Comparison of ENCODE assay signal across 1 cellular context in the genomic region with DNA sequence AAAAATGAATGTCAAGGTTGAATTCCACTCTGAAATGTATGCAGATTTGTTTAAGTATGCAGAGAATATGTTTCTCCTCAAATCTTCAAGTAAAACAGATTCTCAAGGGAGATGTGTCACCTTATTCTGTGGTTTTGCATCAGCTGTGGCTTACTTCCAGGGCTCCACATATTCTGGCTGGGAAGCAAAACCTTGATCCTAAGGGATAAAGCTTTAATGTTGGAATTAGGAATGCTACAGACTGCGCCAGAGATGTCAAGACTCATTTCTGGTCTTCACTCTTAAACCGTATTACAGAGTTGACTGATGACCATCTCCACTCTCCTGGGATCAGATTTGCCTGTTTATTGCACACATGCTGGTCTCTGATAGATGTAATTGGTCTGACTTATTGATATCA.
TF ChIP-seq lines count a peak whose summit lies in the region.

No MANE protein-coding gene starts in this region.

TF ChIP-seq in SK-N-SH, 30 proteins besides CTCF, POLR2A, EP300 and RAD21 (continued from another document):
- TF ChIP-seq, protein P1, sequence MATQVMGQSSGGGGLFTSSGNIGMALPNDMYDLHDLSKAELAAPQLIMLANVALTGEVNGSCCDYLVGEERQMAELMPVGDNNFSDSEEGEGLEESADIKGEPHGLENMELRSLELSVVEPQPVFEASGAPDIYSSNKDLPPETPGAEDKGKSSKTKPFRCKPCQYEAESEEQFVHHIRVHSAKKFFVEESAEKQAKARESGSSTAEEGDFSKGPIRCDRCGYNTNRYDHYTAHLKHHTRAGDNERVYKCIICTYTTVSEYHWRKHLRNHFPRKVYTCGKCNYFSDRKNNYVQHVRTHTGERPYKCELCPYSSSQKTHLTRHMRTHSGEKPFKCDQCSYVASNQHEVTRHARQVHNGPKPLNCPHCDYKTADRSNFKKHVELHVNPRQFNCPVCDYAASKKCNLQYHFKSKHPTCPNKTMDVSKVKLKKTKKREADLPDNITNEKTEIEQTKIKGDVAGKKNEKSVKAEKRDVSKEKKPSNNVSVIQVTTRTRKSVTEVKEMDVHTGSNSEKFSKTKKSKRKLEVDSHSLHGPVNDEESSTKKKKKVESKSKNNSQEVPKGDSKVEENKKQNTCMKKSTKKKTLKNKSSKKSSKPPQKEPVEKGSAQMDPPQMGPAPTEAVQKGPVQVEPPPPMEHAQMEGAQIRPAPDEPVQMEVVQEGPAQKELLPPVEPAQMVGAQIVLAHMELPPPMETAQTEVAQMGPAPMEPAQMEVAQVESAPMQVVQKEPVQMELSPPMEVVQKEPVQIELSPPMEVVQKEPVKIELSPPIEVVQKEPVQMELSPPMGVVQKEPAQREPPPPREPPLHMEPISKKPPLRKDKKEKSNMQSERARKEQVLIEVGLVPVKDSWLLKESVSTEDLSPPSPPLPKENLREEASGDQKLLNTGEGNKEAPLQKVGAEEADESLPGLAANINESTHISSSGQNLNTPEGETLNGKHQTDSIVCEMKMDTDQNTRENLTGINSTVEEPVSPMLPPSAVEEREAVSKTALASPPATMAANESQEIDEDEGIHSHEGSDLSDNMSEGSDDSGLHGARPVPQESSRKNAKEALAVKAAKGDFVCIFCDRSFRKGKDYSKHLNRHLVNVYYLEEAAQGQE (IDR thresholded peaks at IDR 0.05; ENCODE audit: low read depth, low read length), result peak; percentile 72
- peak; percentile 96 for TF ChIP-seq TCF12 (IDR thresholded peaks at IDR 0.05)
- no peak for TF ChIP-seq GATA2 (CRISPR knock-in tag; IDR thresholded peaks at IDR 0.05)
- no peak for TF ChIP-seq ELF1 (IDR thresholded peaks at IDR 0.05)
- no peak for TF ChIP-seq TAF1 (IDR thresholded peaks at IDR 0.05; ENCODE audit: borderline replicate concordance, low read depth, low read length)
- TF ChIP-seq MEF2A (IDR thresholded peaks at IDR 0.05; ENCODE audit: borderline replicate concordance, low read depth), result peak; percentile 66; the same call in 1 of the 2 replicates
- TF ChIP-seq, protein P2, sequence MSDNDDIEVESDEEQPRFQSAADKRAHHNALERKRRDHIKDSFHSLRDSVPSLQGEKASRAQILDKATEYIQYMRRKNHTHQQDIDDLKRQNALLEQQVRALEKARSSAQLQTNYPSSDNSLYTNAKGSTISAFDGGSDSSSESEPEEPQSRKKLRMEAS (IDR thresholded peaks at IDR 0.05; ENCODE audit: low read depth), result peak; percentile 56; the same call in 1 of the 2 replicates
- no peak for TF ChIP-seq CHD2 (IDR thresholded peaks at IDR 0.05; ENCODE audit: low read length, partially characterized antibody)
- TF ChIP-seq RCOR1 (IDR thresholded peaks at IDR 0.05; ENCODE audit: low read length), result no peak
- TF ChIP-seq MXI1 (IDR thresholded peaks at IDR 0.05; ENCODE audit: low read depth, low read length), result no peak
- TF ChIP-seq POLR2AphosphoS5 (IDR thresholded peaks at IDR 0.05; ENCODE audit: low read depth, low read length), result peak; percentile 86
- peak; percentile 71; the same call in 1 of the 2 replicates for TF ChIP-seq RXRA (IDR thresholded peaks at IDR 0.05; ENCODE audit: borderline replicate concordance, low read depth)
- peak; percentile 92 for TF ChIP-seq JUND (IDR thresholded peaks at IDR 0.05)
- TF ChIP-seq GABPA (IDR thresholded peaks at IDR 0.05; ENCODE audit: low read depth), result no peak
- TF ChIP-seq, protein P3, sequence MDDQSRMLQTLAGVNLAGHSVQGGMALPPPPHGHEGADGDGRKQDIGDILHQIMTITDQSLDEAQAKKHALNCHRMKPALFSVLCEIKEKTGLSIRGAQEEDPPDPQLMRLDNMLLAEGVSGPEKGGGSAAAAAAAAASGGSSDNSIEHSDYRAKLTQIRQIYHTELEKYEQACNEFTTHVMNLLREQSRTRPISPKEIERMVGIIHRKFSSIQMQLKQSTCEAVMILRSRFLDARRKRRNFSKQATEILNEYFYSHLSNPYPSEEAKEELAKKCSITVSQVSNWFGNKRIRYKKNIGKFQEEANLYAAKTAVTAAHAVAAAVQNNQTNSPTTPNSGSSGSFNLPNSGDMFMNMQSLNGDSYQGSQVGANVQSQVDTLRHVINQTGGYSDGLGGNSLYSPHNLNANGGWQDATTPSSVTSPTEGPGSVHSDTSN (IDR thresholded peaks at IDR 0.05), result peak; percentile 99
- peak; percentile 76 for TF ChIP-seq FOSL2 (IDR thresholded peaks at IDR 0.05; ENCODE audit: borderline replicate concordance, low read depth)
- TF ChIP-seq NFIC (IDR thresholded peaks at IDR 0.05; ENCODE audit: borderline replicate concordance), result peak; percentile 98
- no peak for TF ChIP-seq SMC3 (IDR thresholded peaks at IDR 0.05; ENCODE audit: low read depth, low read length)
- TF ChIP-seq, protein P4, sequence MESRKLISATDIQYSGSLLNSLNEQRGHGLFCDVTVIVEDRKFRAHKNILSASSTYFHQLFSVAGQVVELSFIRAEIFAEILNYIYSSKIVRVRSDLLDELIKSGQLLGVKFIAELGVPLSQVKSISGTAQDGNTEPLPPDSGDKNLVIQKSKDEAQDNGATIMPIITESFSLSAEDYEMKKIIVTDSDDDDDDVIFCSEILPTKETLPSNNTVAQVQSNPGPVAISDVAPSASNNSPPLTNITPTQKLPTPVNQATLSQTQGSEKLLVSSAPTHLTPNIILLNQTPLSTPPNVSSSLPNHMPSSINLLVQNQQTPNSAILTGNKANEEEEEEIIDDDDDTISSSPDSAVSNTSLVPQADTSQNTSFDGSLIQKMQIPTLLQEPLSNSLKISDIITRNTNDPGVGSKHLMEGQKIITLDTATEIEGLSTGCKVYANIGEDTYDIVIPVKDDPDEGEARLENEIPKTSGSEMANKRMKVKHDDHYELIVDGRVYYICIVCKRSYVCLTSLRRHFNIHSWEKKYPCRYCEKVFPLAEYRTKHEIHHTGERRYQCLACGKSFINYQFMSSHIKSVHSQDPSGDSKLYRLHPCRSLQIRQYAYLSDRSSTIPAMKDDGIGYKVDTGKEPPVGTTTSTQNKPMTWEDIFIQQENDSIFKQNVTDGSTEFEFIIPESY (IDR thresholded peaks at IDR 0.05; ENCODE audit: borderline replicate concordance, low read depth), result peak; percentile 82
- TF ChIP-seq, protein P5, sequence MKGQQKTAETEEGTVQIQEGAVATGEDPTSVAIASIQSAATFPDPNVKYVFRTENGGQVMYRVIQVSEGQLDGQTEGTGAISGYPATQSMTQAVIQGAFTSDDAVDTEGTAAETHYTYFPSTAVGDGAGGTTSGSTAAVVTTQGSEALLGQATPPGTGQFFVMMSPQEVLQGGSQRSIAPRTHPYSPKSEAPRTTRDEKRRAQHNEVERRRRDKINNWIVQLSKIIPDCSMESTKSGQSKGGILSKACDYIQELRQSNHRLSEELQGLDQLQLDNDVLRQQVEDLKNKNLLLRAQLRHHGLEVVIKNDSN (IDR thresholded peaks at IDR 0.05; ENCODE audit: borderline replicate concordance, low read depth), result no peak
